ENCODE assay signal across 8 cellular contexts in genomic region chr3:186108941-186109865, GRCh38. TPM values are rescaled to one million over a fixed set of nuclear protein-coding genes. Genes with fewer than 3 reads are reported as not detected.
DNase-seq lines count a peak whose midpoint lies in the region; ATAC-seq and TF ChIP-seq lines count a peak whose summit lies in the region.

TSS of gene ETV5 (minus strand) at chr3:186109089. CDS start at chr3:186105868, 3,221 bp downstream.

- H3K9me3 ChIP-seq in SU-DHL-6 (ENCODE audit: insufficient read depth, low read length) = no peaks in the 10 kb centered on the region
- no peaks in the 10 kb centered on the region for H3K9me3 ChIP-seq in adipocyte (ENCODE audit: control insufficient read depth, low read length)
- H3K9me3 ChIP-seq in thymus (ENCODE audit: control insufficient read depth) = no peaks in the 10 kb centered on the region

- peaks cover 45% of the 10 kb centered on the region for H3K4me1 Mint-ChIP-seq in osteocyte (ENCODE audit: unreplicated experiment)

- no peaks in the 10 kb centered on the region for H3K36me3 ChIP-seq in SU-DHL-6 (ENCODE audit: low read length)
- H3K36me3 ChIP-seq in adipocyte (ENCODE audit: control insufficient read depth, insufficient read depth, low read length, severe bottlenecking) = no peaks in the 10 kb centered on the region
- no peaks in the 10 kb centered on the region for H3K36me3 ChIP-seq in thymus (ENCODE audit: control insufficient read depth, insufficient read depth)

- no peaks in the 10 kb centered on the region for H3K36me3 Mint-ChIP-seq in osteocyte (ENCODE audit: unreplicated experiment)

- peak within 1 kb of the TSS; percentile 90 for H3K4me3 Mint-ChIP-seq in osteocyte (ENCODE audit: unreplicated experiment)

- WGBS in thymus = under 1% methylated on average over 63 of the region's 63 CpGs

- H3K4me3 ChIP-seq in GM12865 (ENCODE audit: low read depth, low read length) = peak within 1 kb of the TSS; percentile 79
- peak within 1 kb of the TSS; percentile 62 for H3K4me3 ChIP-seq in SU-DHL-6 (ENCODE audit: insufficient read depth, low read length, poor library complexity, severe bottlenecking)
- H3K4me3 ChIP-seq in adipocyte (ENCODE audit: low read length) = peak within 1 kb of the TSS; percentile 90
- peak within 1 kb of the TSS; percentile 60 for H3K4me3 ChIP-seq in thymus (ENCODE audit: low read length)

- H3K27ac Mint-ChIP-seq in osteocyte (ENCODE audit: unreplicated experiment) = peak within 1 kb of the TSS; percentile 99

- peaks cover 5% of the 10 kb centered on the region for H3K27me3 Mint-ChIP-seq in osteocyte (ENCODE audit: unreplicated experiment)

- H3K9me3 Mint-ChIP-seq in osteocyte (ENCODE audit: unreplicated experiment) = no peaks in the 10 kb centered on the region

- ATAC-seq in HG02759 (IDR thresholded peaks at IDR 0.05; ENCODE audit: unreplicated experiment) (peak; percentile 91), Right ventricle myocardium inferior (peak; percentile 98)

- H3K4me1 ChIP-seq in adipocyte (ENCODE audit: control insufficient read depth, insufficient read depth, low read length) (peaks cover 19% of the 10 kb centered on the region), thymus (ENCODE audit: control insufficient read depth, insufficient read depth, low read length) (peaks cover 7% of the 10 kb centered on the region)

- no peaks in the 10 kb centered on the region for H3K9me2 ChIP-seq in SU-DHL-6 (replicated peaks; ENCODE audit: insufficient read depth, low read length)

- H3K27ac ChIP-seq in SU-DHL-6 (ENCODE audit: low read depth, low read length) (no peak within 1 kb of the TSS), thymus (ENCODE audit: low read depth) (no peak within 1 kb of the TSS)

- intact Hi-C loops in Right ventricle myocardium inferior (cut with DNase I) = loop anchor here (5.0 kb wide), 2 partner anchors 172 to 463 kb away; partner anchors contain the start of genes DNAJB11 and TRA2B

- DNase-seq in GM12865 (ENCODE audit: low read depth) (peak; percentile 99), NCI-H1417 (lab: John Stamatoyannopoulos, UW) (peak; percentile 96 to 100 (median 99)), adipocyte (ENCODE audit: low read depth) (peak; percentile 100), Right ventricle myocardium inferior (ENCODE audit: missing footprints) (peak; percentile 99), osteocyte (ENCODE audit: extremely low spot score, unreplicated experiment) (peak; percentile 100)

- H3K27me3 ChIP-seq in SU-DHL-6 (ENCODE audit: low read length) = no peaks in the 10 kb centered on the region
- H3K27me3 ChIP-seq in adipocyte (replicated peaks; ENCODE audit: control insufficient read depth, insufficient read depth, low read length) = no peaks in the 10 kb centered on the region
- H3K27me3 ChIP-seq in thymus (ENCODE audit: control insufficient read depth, insufficient read depth) = peaks cover 62% of the 10 kb centered on the region

- no peaks in the 10 kb centered on the region for H3F3A ChIP-seq in SU-DHL-6 (ENCODE audit: insufficient read depth)

- H4K20me1 ChIP-seq in SU-DHL-6 (ENCODE audit: low read depth, low read length) = no peaks in the 10 kb centered on the region

- peak within 1 kb of the TSS; percentile 97 for H2AFZ ChIP-seq in SU-DHL-6 (ENCODE audit: low read depth, low read length, severe bottlenecking)

- H3K4me2 ChIP-seq in SU-DHL-6 (ENCODE audit: low read depth, low read length, poor library complexity, severe bottlenecking) = peak within 1 kb of the TSS; percentile 99

- no peaks in the 10 kb centered on the region for H3K79me2 ChIP-seq in SU-DHL-6 (ENCODE audit: insufficient read depth, low read length)

- TF ChIP-seq CTCF in GM12865 (IDR thresholded peaks at IDR 0.05; ENCODE audit: insufficient read depth, low read depth, low read length, missing control alignments) = no peak
- TF ChIP-seq CTCF in SU-DHL-6 (IDR thresholded peaks at IDR 0.05; ENCODE audit: insufficient read depth, low read length, poor library complexity, severe bottlenecking) = no peak
- TF ChIP-seq CTCF in osteocyte (IDR thresholded peaks at IDR 0.05) = no peak

- peak within 1 kb of the TSS; percentile 60 for H3K9ac ChIP-seq in SU-DHL-6 (ENCODE audit: low read length)
- H3K9ac ChIP-seq in adipocyte (ENCODE audit: low read length) = peak within 1 kb of the TSS; percentile 85

RNA-seq across cellular contexts. Expression of gene ETV5, which starts in this region (rescaled TPM):
- total RNA-seq in Right ventricle myocardium inferior = 4.7 TPM
- 58.4 and 63.6 TPM in 2 replicates for total RNA-seq in osteocyte
- polyA plus RNA-seq in thymus = 4.9 TPM

Comparison
In these comparisons a context has a peak if more than half of its experiments do, and no peak if none do; other contexts are left out.
1. RNA of gene ETV5 (total RNA-seq): 58.4 to 63.6 TPM in osteocyte; 4.7 TPM in Right ventricle myocardium inferior (single experiment); every median in the first group is over 10 times any median in the second.
2. Peak in every context shown above with its lines, with median percentiles within 50 percentile points of each other: DNase-seq and H3K4me3 ChIP-seq.